Comparison of ENCODE assay signal across 11 cellular contexts in the genomic region with DNA sequence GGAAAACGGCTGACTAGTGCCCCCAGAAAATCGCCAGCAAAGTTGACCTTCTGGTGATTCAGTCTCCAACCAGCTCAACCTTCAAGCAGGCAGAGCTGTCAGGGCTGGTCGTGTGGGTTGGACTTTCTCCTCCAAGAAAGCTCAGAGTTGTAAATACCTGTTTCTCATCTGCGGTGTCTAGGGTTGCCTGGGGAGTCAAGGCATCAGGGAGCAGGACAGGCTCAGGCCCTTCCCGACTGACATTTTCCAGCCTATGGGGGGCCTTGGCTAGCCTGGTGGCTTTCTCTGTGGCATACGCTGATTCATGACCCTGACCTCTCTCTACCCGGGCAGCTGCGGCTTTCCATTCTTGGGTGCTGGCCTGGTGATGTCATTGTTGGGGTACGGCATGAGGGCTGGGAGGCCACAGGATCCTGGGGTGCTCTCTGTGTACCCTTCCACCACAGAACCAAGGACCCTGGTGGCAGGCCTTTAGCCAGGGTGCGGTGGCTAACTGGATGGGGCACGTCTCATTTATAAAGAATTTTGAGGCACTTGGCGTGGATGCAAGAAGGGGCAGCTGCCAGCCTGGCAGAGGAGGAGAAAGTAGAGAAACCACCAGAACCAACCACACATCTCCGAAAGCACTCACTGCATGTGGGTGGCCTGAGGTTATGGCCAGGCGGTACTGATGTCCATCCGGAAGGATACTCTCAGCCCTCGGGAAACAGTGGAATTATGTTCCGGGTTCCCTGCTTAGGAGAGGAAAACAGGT.
DNase-seq lines count a peak whose midpoint lies in the region; ATAC-seq and TF ChIP-seq lines count a peak whose summit lies in the region.
"Had no signal": no experiment of that assay in that cellular context is flagged by ENCODE, and none has a peak within 500 bp of the region (broad histone marks: within the 10 kb centered on the region; RNA-seq: fewer than 3 reads in every experiment).

No MANE protein-coding gene starts in this region.

- POLR2A ChIA-PET in RWPE1 (lab: Yijun Ruan, JAX; ENCODE audit: low non-redundant PET): no interaction called here

- TF ChIP-seq CTCF in RWPE1 (conservative IDR thresholded peaks at IDR 0.05; ENCODE audit: low read depth) (no peak), esophagus squamous epithelium (IDR thresholded peaks at IDR 0.05) (no peak)

- WGBS in esophagus squamous epithelium, 2 donors: 72 to 80% methylated on average over 6 to 13 of the region's 17 CpGs

- H3K27ac Mint-ChIP-seq in activated CD4-positive, alpha-beta T cell treated with anti-CD3 and anti-CD28 coated beads, Interleukin-2, amount 10 ng/mL, durations not matched to agents 24 days and 14 days: peak overlapping the region; percentile 14
- peak overlapping the region; percentile 87 for H3K27ac Mint-ChIP-seq in stimulated activated effector memory CD8-positive, alpha-beta T cell treated with anti-CD3 and anti-CD28 coated beads, Interleukin-12 subunit alpha, Interleukin-12 subunit beta, amount 100 ng/mL, for 72 hours

- no peak overlapping the region for H3K4me3 Mint-ChIP-seq in activated CD4-positive, alpha-beta T cell treated with anti-CD3 and anti-CD28 coated beads, Interleukin-2, amount 10 ng/mL, durations not matched to agents 24 days and 14 days
- H3K4me3 Mint-ChIP-seq in stimulated activated effector memory CD8-positive, alpha-beta T cell treated with anti-CD3 and anti-CD28 coated beads, Interleukin-12 subunit alpha, Interleukin-12 subunit beta, amount 100 ng/mL, for 72 hours: peak overlapping the region; percentile 35

- intact Hi-C loops in activated CD4-positive, alpha-beta T cell treated with anti-CD3 and anti-CD28 coated beads, Interleukin-2, amount 10 ng/mL, durations not matched to agents 24 days and 14 days (cut with micrococcal nuclease): no loop called here
- intact Hi-C loops in esophagus squamous epithelium (cut with DNase I): no loop called here

- CTCF ChIA-PET in RWPE1 (lab: Yijun Ruan, JAX): interaction anchor here (0.6 kb wide), 1 partner anchor 754 kb away, joined by 3 read pairs; no protein-coding TSS in a partner anchor

- H3K27ac ChIP-seq in RWPE1: peak overlapping the region; percentile 93
- H3K27ac ChIP-seq in esophagus squamous epithelium: no peak overlapping the region
- H3K27ac ChIP-seq: transverse colon had no signal

- DNase-seq in activated CD4-positive, alpha-beta T cell treated with anti-CD3 and anti-CD28 coated beads, Interleukin-2, amount 10 ng/mL, durations not matched to agents 24 days and 14 days: no peak
- DNase-seq in activated CD4-positive, alpha-beta T cell treated with anti-CD3 and anti-CD28 coated beads, Interleukin-2, amount 50 U/mL, for 1 hour: no peak
- DNase-seq in RWPE1 (ENCODE audit: low spot score) (peak; percentile 24), fibroblast of peridontal ligament (ENCODE audit: extremely low read depth) (peak; percentile 37), esophagus squamous epithelium (lab: John Stamatoyannopoulos, UW) (no peak), mucosa of gallbladder (ENCODE audit: low spot score) (no peak), DMS 273 treated with DMSO at 0.1 percent for 48 hours (lab: John Stamatoyannopoulos, UW) (no peak)
- no peak for DNase-seq in stimulated activated effector memory CD8-positive, alpha-beta T cell treated with anti-CD3 and anti-CD28 coated beads, Interleukin-12 subunit alpha, Interleukin-12 subunit beta, amount 100 ng/mL, for 72 hours (ENCODE audit: low spot score in 2 of 2)
- DNase-seq: NK-92 treated with Interleukin-12 subunit alpha and Interleukin-12 subunit beta, amount 100 ng/mL, for 24 hours; transverse colon had no signal

- H3K4me1 ChIP-seq in esophagus squamous epithelium: peaks cover 9 to 55% (median 30%) of the 10 kb centered on the region in 3 donors

- H3K4me1 Mint-ChIP-seq in activated CD4-positive, alpha-beta T cell treated with anti-CD3 and anti-CD28 coated beads, Interleukin-2, amount 10 ng/mL, durations not matched to agents 24 days and 14 days: peaks cover 64% of the 10 kb centered on the region
- peaks cover 76% of the 10 kb centered on the region for H3K4me1 Mint-ChIP-seq in stimulated activated effector memory CD8-positive, alpha-beta T cell treated with anti-CD3 and anti-CD28 coated beads, Interleukin-12 subunit alpha, Interleukin-12 subunit beta, amount 100 ng/mL, for 72 hours

- no peaks in the 10 kb centered on the region for H3K36me3 ChIP-seq in esophagus squamous epithelium
- H3K36me3 ChIP-seq: gastroesophageal sphincter, transverse colon had no signal

- H3K27me3 ChIP-seq in esophagus squamous epithelium: no peaks in the 10 kb centered on the region
- H3K27me3 ChIP-seq: gastroesophageal sphincter, transverse colon had no signal

- H3K9me3 ChIP-seq in esophagus squamous epithelium: no peaks in the 10 kb centered on the region
- H3K9me3 ChIP-seq: gastroesophageal sphincter, transverse colon had no signal

- H3K36me3 Mint-ChIP-seq in activated CD4-positive, alpha-beta T cell treated with anti-CD3 and anti-CD28 coated beads, Interleukin-2, amount 10 ng/mL, durations not matched to agents 24 days and 14 days (ENCODE audit: low read depth): peaks cover 4% of the 10 kb centered on the region
- peaks cover 12% of the 10 kb centered on the region for H3K36me3 Mint-ChIP-seq in stimulated activated effector memory CD8-positive, alpha-beta T cell treated with anti-CD3 and anti-CD28 coated beads, Interleukin-12 subunit alpha, Interleukin-12 subunit beta, amount 100 ng/mL, for 72 hours

- peak; percentile 19 for ATAC-seq in stimulated activated effector memory CD8-positive, alpha-beta T cell treated with anti-CD3 and anti-CD28 coated beads, Interleukin-12 subunit alpha, Interleukin-12 subunit beta, amount 100 ng/mL, for 72 hours
- ATAC-seq: gastroesophageal sphincter had no signal

- no peaks in the 10 kb centered on the region for H3K9me3 Mint-ChIP-seq in activated CD4-positive, alpha-beta T cell treated with anti-CD3 and anti-CD28 coated beads, Interleukin-2, amount 10 ng/mL, durations not matched to agents 24 days and 14 days
- H3K9me3 Mint-ChIP-seq in stimulated activated effector memory CD8-positive, alpha-beta T cell treated with anti-CD3 and anti-CD28 coated beads, Interleukin-12 subunit alpha, Interleukin-12 subunit beta, amount 100 ng/mL, for 72 hours: no peaks in the 10 kb centered on the region

- no peak for TF ChIP-seq POLR2A in esophagus squamous epithelium (IDR thresholded peaks at IDR 0.05)

- H3K27me3 Mint-ChIP-seq in activated CD4-positive, alpha-beta T cell treated with anti-CD3 and anti-CD28 coated beads, Interleukin-2, amount 10 ng/mL, durations not matched to agents 24 days and 14 days: no peaks in the 10 kb centered on the region

- H3K4me3 ChIP-seq in esophagus squamous epithelium: no peak overlapping the region
- H3K4me3 ChIP-seq: gastroesophageal sphincter, transverse colon had no signal

Comparison
In these comparisons a context has a peak if more than half of its experiments do, and no peak if none do; other contexts are left out.
1. DNase-seq: peak in RWPE1 (single experiment) and fibroblast of peridontal ligament (single experiment); none in activated CD4-positive, alpha-beta T cell treated with anti-CD3 and anti-CD28 coated beads, Interleukin-2, amount 10 ng/mL, durations not matched to agents 24 days and 14 days (single experiment), activated CD4-positive, alpha-beta T cell treated with anti-CD3 and anti-CD28 coated beads, Interleukin-2, amount 50 U/mL, for 1 hour (single experiment), stimulated activated effector memory CD8-positive, alpha-beta T cell treated with anti-CD3 and anti-CD28 coated beads, Interleukin-12 subunit alpha, Interleukin-12 subunit beta, amount 100 ng/mL, for 72 hours (0 of 2), esophagus squamous epithelium (single experiment), mucosa of gallbladder (single experiment) and DMS 273 treated with DMSO at 0.1 percent for 48 hours (single experiment).